ENCODE assay signal across 1 cellular context in the genomic region with DNA sequence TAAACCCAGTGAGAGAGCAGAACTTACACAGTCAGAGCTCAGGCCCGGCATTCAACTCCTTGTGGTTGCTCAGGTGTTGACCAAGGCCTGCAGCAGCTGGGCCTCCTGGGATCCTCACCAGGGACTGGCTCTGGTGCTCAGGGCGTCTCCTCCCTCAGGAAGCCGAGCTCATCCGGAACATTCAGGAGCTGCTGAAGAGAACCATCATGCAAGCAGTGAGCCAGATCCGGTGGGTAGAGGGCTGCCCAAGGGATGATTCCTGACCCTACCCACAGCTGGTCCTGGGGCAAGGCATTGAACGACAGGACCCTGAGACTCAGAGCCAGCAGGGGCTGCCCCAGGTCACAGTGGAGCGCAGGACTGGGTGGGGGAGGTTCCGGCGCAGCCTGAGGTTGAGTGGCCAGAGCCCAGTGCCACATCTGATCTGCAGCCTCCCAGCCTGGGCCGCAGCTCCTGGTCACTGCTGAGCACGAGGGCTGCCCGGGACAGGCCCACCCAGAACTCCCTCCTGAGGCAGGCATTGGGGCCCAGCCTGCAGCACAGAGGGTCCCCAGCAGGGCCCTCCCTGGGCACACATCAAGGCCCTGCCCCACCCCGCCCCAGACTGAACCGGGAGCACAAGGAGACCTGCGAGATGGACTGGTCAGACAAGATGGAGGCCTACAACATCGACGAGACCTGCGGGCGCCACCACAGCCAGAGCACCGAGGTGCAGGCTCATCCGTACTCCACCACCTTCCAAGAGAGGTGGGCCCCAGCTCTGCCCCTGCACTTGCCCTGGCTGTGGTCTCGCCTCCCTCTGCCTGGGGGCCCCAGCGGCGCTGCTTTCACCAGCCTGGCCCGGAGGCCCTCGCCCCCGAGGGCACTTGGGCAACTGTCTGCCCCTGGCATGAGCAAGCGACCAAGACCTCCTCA.
TF ChIP-seq lines count a peak whose summit lies in the region.

No MANE protein-coding gene starts in this region.

TF ChIP-seq in GM12878, 131 proteins besides CTCF, POLR2A, EP300 and RAD21:
- TF ChIP-seq KLF5 (IDR thresholded peaks at IDR 0.05; ENCODE audit: partially characterized antibody) = no peak
- TF ChIP-seq MEF2B (IDR thresholded peaks at IDR 0.05; ENCODE audit: partially characterized antibody, poor library complexity, severe bottlenecking) = peak; percentile 83
- no peak; the same call in 1 of the 2 replicates for TF ChIP-seq GATAD2B (conservative IDR thresholded peaks at IDR 0.05; ENCODE audit: low read depth)
